Comparison of ENCODE assay signal across 15 cellular contexts in genomic region chrX:65702956-65703355, GRCh38. TPM values are rescaled to one million over a fixed set of nuclear protein-coding genes. Genes with fewer than 3 reads are reported as not detected.
DNase-seq lines count a peak whose midpoint lies in the region; ATAC-seq, FAIRE-seq and TF ChIP-seq lines count a peak whose summit lies in the region.
"Had no signal": no experiment of that assay in that cellular context is flagged by ENCODE, and none has a peak within 500 bp of the region (broad histone marks: within the 10 kb centered on the region; RNA-seq: fewer than 3 reads in every experiment).

No MANE protein-coding gene starts in this region.

- TF ChIP-seq CTCF in astrocyte (IDR thresholded peaks at IDR 0.05; ENCODE audit: insufficient read depth, low read depth, low read length) (no peak), gastrocnemius medialis (IDR thresholded peaks at IDR 0.05 in 4 of 5, conservative IDR thresholded peaks at IDR 0.05 in 1 of 5) (no peak)

- POLR2A ChIA-PET in CD8-positive, alpha-beta memory T cell (lab: Charles Lee): no interaction called here

- peak overlapping the region in 6 of 7 donors; percentile 9 to 75 (median 48) for H3K4me3 Mint-ChIP-seq in CD8-positive, alpha-beta memory T cell
- no peak overlapping the region for H3K4me3 Mint-ChIP-seq in astrocyte (ENCODE audit: unreplicated experiment)

- H3K79me2 ChIP-seq in astrocyte (ENCODE audit: insufficient read depth, low read length): peaks cover 94% of the 10 kb centered on the region

- H3K9me3 ChIP-seq in CD8-positive, alpha-beta memory T cell (ENCODE audit: low read length): no peaks in the 10 kb centered on the region
- no peaks in the 10 kb centered on the region for H3K9me3 ChIP-seq in astrocyte (ENCODE audit: insufficient read depth, low read depth, low read length)
- no peaks in the 10 kb centered on the region for H3K9me3 ChIP-seq in gastrocnemius medialis

- no peaks in the 10 kb centered on the region for H3K27me3 Mint-ChIP-seq in CD8-positive, alpha-beta memory T cell
- no peaks in the 10 kb centered on the region for H3K27me3 Mint-ChIP-seq in astrocyte (ENCODE audit: low read depth, unreplicated experiment)

- H3K4me3 ChIP-seq in CD8-positive, alpha-beta memory T cell (ENCODE audit: low read length): no peak overlapping the region
- no peak overlapping the region for H3K4me3 ChIP-seq in astrocyte (ENCODE audit: insufficient read depth, low read depth, low read length)
- H3K4me3 ChIP-seq in gastrocnemius medialis: no peak overlapping the region

- no peak for FAIRE-seq in astrocyte (lab: Jason Lieb, UNC)

- H4K20me1 ChIP-seq in astrocyte (ENCODE audit: insufficient read depth, low read length): peaks cover 89% of the 10 kb centered on the region

- H3K27ac Mint-ChIP-seq in CD8-positive, alpha-beta memory T cell: peak overlapping the region; percentile 63 to 99 (median 88)
- H3K27ac Mint-ChIP-seq in astrocyte (ENCODE audit: unreplicated experiment): no peak overlapping the region

- no peaks in the 10 kb centered on the region for H3K36me3 ChIP-seq in CD8-positive, alpha-beta memory T cell (ENCODE audit: insufficient read depth, low read length)
- H3K36me3 ChIP-seq in astrocyte (ENCODE audit: insufficient read depth, low read length) (peaks cover 11% of the 10 kb centered on the region), gastrocnemius medialis (no peaks in the 10 kb centered on the region)

- no peaks in the 10 kb centered on the region for H3K9me3 Mint-ChIP-seq in CD8-positive, alpha-beta memory T cell
- H3K9me3 Mint-ChIP-seq in astrocyte (ENCODE audit: unreplicated experiment): peaks cover 4% of the 10 kb centered on the region

- no peak overlapping the region for H3K27ac ChIP-seq in CD8-positive, alpha-beta memory T cell (ENCODE audit: low read depth, low read length)
- no peak overlapping the region for H3K27ac ChIP-seq in astrocyte (ENCODE audit: low read depth, low read length)
- peak overlapping the region; percentile 40 to 70 (median 64) for H3K27ac ChIP-seq in gastrocnemius medialis

- H2AFZ ChIP-seq in astrocyte (ENCODE audit: low read depth, low read length): no peak overlapping the region

- TF ChIP-seq POLR2A in gastrocnemius medialis (IDR thresholded peaks at IDR 0.05): no peak

- H3K4me1 ChIP-seq in CD8-positive, alpha-beta memory T cell (ENCODE audit: insufficient read depth, low read length): peaks cover 91% of the 10 kb centered on the region
- H3K4me1 ChIP-seq in astrocyte (ENCODE audit: insufficient read depth, low read length) (peaks cover 41% of the 10 kb centered on the region), gastrocnemius medialis (peaks cover 32 to 50% of the 10 kb centered on the region in 2 donors)

- in situ Hi-C loops in gastrocnemius medialis (cut with MboI; ENCODE audit: low sequenced_read_pairs in 4 of 4): loop anchor here in 2 of 4 donors (10.0 to 25.0 kb wide), 2 partner anchors 98 to 116 kb away; no protein-coding TSS in a partner anchor

- no peak overlapping the region for H3K9ac ChIP-seq in astrocyte (ENCODE audit: low read length)

- ATAC-seq in HG02870 (IDR thresholded peaks at IDR 0.05; ENCODE audit: unreplicated experiment): peak; percentile 33
- ATAC-seq in gastrocnemius medialis: no peak
- no peak for ATAC-seq in GM21576 (IDR thresholded peaks at IDR 0.05; ENCODE audit: unreplicated experiment)
- no peak for ATAC-seq in SK-N-SH treated with all-trans-retinoic acid at 6 μM for 48 hours

- CTCF ChIA-PET in CD8-positive, alpha-beta memory T cell (lab: Charles Lee): interaction anchor here (1.0 to 1.1 kb wide), 2 partner anchors 27 to 45 kb away, joined by 3 read pairs; no protein-coding TSS in a partner anchor

- H3K4me2 ChIP-seq in astrocyte (ENCODE audit: low read length): peak overlapping the region; percentile 50

- peaks cover 5 to 67% (median 12%) of the 10 kb centered on the region in 3 donors for H3K36me3 Mint-ChIP-seq in CD8-positive, alpha-beta memory T cell
- H3K36me3 Mint-ChIP-seq in astrocyte (ENCODE audit: low read depth, unreplicated experiment): peaks cover 4% of the 10 kb centered on the region

- H3K4me1 Mint-ChIP-seq in CD8-positive, alpha-beta memory T cell: peaks cover 94 to 97% (median 94%) of the 10 kb centered on the region in 3 donors
- peaks cover 30% of the 10 kb centered on the region for H3K4me1 Mint-ChIP-seq in astrocyte (ENCODE audit: low read depth, unreplicated experiment)

- intact Hi-C loops in gastrocnemius medialis (cut with DNase I; ENCODE audit: low total_unique reads): no loop called here

- no peak for DNase-seq in CD8-positive, alpha-beta memory T cell
- DNase-seq in astrocyte (ENCODE audit: low read depth) (no peak), gastrocnemius medialis (no peak), NCI-H2227 treated with DMSO at 0.1 percent for 48 hours (lab: John Stamatoyannopoulos, UW) (no peak)
- DNase-seq: activated gamma-delta T cell; cortex of kidney; DMS79 treated with DMSO at 0.1 percent for 48 hours; Kasumi-1; NCI-H2171; occipital lobe; PC-3; stimulated activated naive CD4-positive, alpha-beta T cell treated with Interleukin-2 at 50 U/mL for 16 hours had no signal

- H3K27me3 ChIP-seq in CD8-positive, alpha-beta memory T cell (ENCODE audit: insufficient read depth, low read length, poor library complexity, severe bottlenecking): no peaks in the 10 kb centered on the region
- H3K27me3 ChIP-seq in astrocyte (ENCODE audit: insufficient read depth, low read length) (no peaks in the 10 kb centered on the region), gastrocnemius medialis (no peaks in the 10 kb centered on the region)

TF ChIP-seq in SK-N-SH treated with all-trans-retinoic acid at 6 μM for 48 hours, 23 proteins besides CTCF, POLR2A, EP300 and RAD21 (continues in another document):
- no peak for TF ChIP-seq ZFP3 (CRISPR knock-in tag; IDR thresholded peaks at IDR 0.05)
- TF ChIP-seq ISL1 (CRISPR knock-in tag; IDR thresholded peaks at IDR 0.05): no peak
- TF ChIP-seq CREB5 (CRISPR knock-in tag; IDR thresholded peaks at IDR 0.05; ENCODE audit: low read depth): no peak
- TF ChIP-seq ZNF8 (CRISPR knock-in tag; IDR thresholded peaks at IDR 0.05): no peak
- TF ChIP-seq CSDC2 (CRISPR knock-in tag; IDR thresholded peaks at IDR 0.05): no peak
- no peak for TF ChIP-seq SNAI2 (CRISPR knock-in tag; IDR thresholded peaks at IDR 0.05)
- no peak for TF ChIP-seq TCF4 (CRISPR knock-in tag; IDR thresholded peaks at IDR 0.05; ENCODE audit: borderline replicate concordance)
- no peak for TF ChIP-seq TOX (CRISPR knock-in tag; IDR thresholded peaks at IDR 0.05; ENCODE audit: borderline replicate concordance)
- TF ChIP-seq BACH2 (CRISPR knock-in tag; IDR thresholded peaks at IDR 0.05; ENCODE audit: borderline replicate concordance): no peak
- TF ChIP-seq ZNF70 (CRISPR knock-in tag; IDR thresholded peaks at IDR 0.05): no peak
- TF ChIP-seq ZC3H10 (CRISPR knock-in tag; IDR thresholded peaks at IDR 0.05): no peak
- TF ChIP-seq TSHZ2 (CRISPR knock-in tag; IDR thresholded peaks at IDR 0.05): no peak
- no peak for TF ChIP-seq RARB (CRISPR knock-in tag; IDR thresholded peaks at IDR 0.05)
- TF ChIP-seq POU6F1 (CRISPR knock-in tag; IDR thresholded peaks at IDR 0.05; ENCODE audit: borderline replicate concordance, low read depth): no peak

RNA-seq across cellular contexts. Expression of gene MSN, which starts 35.5 kb away (rescaled TPM):
- total RNA-seq in CD8-positive, alpha-beta memory T cell: 100 to 1,000 TPM; 403 to 410 TPM
- polyA plus RNA-seq in CD8-positive, alpha-beta memory T cell: 760 TPM
- total RNA-seq in astrocyte (356 and 369 TPM in 2 replicates), gastrocnemius medialis (10 to 100 TPM; 39.1 to 69.6 (median 59.6) TPM)

Comparison
In these comparisons a context has a peak if more than half of its experiments do, and no peak if none do; other contexts are left out.
1. H3K27ac ChIP-seq: peak in gastrocnemius medialis (4 of 4); none in CD8-positive, alpha-beta memory T cell (single experiment) and astrocyte (single experiment).